1 cellular context compared by ENCODE assay signal in the genomic region with DNA sequence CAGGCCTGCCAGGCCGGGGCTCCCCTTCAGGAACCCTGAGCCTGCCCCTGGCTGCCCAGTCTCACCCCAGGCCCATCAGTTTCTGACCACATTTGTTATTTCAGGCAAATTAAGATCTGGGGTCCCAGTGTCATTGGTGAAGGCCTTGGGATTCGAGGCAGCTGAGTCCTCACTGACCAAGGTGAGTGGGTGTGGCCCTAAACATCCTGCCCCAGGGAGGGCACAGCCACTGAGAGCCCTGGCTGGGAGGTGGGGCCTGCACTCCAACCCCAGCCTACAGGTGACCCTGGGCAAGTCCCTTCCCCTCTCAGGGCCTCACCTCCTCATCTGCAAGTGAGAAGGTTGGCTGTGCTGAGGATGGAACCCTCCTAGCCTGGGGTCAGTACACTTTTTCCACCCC.
TF ChIP-seq lines count a peak whose summit lies in the region.

No MANE protein-coding gene starts in this region.

TF ChIP-seq in H1, 55 proteins besides CTCF, POLR2A, EP300 and RAD21:
- TF ChIP-seq, protein P1, sequence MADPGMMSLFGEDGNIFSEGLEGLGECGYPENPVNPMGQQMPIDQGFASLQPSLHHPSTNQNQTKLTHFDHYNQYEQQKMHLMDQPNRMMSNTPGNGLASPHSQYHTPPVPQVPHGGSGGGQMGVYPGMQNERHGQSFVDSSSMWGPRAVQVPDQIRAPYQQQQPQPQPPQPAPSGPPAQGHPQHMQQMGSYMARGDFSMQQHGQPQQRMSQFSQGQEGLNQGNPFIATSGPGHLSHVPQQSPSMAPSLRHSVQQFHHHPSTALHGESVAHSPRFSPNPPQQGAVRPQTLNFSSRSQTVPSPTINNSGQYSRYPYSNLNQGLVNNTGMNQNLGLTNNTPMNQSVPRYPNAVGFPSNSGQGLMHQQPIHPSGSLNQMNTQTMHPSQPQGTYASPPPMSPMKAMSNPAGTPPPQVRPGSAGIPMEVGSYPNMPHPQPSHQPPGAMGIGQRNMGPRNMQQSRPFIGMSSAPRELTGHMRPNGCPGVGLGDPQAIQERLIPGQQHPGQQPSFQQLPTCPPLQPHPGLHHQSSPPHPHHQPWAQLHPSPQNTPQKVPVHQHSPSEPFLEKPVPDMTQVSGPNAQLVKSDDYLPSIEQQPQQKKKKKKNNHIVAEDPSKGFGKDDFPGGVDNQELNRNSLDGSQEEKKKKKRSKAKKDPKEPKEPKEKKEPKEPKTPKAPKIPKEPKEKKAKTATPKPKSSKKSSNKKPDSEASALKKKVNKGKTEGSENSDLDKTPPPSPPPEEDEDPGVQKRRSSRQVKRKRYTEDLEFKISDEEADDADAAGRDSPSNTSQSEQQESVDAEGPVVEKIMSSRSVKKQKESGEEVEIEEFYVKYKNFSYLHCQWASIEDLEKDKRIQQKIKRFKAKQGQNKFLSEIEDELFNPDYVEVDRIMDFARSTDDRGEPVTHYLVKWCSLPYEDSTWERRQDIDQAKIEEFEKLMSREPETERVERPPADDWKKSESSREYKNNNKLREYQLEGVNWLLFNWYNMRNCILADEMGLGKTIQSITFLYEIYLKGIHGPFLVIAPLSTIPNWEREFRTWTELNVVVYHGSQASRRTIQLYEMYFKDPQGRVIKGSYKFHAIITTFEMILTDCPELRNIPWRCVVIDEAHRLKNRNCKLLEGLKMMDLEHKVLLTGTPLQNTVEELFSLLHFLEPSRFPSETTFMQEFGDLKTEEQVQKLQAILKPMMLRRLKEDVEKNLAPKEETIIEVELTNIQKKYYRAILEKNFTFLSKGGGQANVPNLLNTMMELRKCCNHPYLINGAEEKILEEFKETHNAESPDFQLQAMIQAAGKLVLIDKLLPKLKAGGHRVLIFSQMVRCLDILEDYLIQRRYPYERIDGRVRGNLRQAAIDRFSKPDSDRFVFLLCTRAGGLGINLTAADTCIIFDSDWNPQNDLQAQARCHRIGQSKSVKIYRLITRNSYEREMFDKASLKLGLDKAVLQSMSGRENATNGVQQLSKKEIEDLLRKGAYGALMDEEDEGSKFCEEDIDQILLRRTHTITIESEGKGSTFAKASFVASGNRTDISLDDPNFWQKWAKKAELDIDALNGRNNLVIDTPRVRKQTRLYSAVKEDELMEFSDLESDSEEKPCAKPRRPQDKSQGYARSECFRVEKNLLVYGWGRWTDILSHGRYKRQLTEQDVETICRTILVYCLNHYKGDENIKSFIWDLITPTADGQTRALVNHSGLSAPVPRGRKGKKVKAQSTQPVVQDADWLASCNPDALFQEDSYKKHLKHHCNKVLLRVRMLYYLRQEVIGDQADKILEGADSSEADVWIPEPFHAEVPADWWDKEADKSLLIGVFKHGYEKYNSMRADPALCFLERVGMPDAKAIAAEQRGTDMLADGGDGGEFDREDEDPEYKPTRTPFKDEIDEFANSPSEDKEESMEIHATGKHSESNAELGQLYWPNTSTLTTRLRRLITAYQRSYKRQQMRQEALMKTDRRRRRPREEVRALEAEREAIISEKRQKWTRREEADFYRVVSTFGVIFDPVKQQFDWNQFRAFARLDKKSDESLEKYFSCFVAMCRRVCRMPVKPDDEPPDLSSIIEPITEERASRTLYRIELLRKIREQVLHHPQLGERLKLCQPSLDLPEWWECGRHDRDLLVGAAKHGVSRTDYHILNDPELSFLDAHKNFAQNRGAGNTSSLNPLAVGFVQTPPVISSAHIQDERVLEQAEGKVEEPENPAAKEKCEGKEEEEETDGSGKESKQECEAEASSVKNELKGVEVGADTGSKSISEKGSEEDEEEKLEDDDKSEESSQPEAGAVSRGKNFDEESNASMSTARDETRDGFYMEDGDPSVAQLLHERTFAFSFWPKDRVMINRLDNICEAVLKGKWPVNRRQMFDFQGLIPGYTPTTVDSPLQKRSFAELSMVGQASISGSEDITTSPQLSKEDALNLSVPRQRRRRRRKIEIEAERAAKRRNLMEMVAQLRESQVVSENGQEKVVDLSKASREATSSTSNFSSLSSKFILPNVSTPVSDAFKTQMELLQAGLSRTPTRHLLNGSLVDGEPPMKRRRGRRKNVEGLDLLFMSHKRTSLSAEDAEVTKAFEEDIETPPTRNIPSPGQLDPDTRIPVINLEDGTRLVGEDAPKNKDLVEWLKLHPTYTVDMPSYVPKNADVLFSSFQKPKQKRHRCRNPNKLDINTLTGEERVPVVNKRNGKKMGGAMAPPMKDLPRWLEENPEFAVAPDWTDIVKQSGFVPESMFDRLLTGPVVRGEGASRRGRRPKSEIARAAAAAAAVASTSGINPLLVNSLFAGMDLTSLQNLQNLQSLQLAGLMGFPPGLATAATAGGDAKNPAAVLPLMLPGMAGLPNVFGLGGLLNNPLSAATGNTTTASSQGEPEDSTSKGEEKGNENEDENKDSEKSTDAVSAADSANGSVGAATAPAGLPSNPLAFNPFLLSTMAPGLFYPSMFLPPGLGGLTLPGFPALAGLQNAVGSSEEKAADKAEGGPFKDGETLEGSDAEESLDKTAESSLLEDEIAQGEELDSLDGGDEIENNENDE (IDR thresholded peaks at IDR 0.05; ENCODE audit: insufficient replicate concordance, low read length) = no peak
- TF ChIP-seq TAF1 (IDR thresholded peaks at IDR 0.05; ENCODE audit: low read depth, low read length) (no peak), POU5F1 (IDR thresholded peaks at IDR 0.05; ENCODE audit: low read depth, low read length) (no peak), TAF7 (optimal IDR thresholded peaks at IDR 0.05; ENCODE audit: borderline replicate concordance, low read depth, low read length) (no peak), SAP30 (IDR thresholded peaks at IDR 0.05; ENCODE audit: insufficient read depth, insufficient replicate concordance, low read length) (no peak), CEBPB (IDR thresholded peaks at IDR 0.05; ENCODE audit: low read depth, low read length) (no peak), GTF2F1 (IDR thresholded peaks at IDR 0.05; ENCODE audit: borderline replicate concordance, low read depth, low read length) (no peak), TCF12 (IDR thresholded peaks at IDR 0.05; ENCODE audit: low read depth, low read length) (no peak)
- TF ChIP-seq, protein P2, sequence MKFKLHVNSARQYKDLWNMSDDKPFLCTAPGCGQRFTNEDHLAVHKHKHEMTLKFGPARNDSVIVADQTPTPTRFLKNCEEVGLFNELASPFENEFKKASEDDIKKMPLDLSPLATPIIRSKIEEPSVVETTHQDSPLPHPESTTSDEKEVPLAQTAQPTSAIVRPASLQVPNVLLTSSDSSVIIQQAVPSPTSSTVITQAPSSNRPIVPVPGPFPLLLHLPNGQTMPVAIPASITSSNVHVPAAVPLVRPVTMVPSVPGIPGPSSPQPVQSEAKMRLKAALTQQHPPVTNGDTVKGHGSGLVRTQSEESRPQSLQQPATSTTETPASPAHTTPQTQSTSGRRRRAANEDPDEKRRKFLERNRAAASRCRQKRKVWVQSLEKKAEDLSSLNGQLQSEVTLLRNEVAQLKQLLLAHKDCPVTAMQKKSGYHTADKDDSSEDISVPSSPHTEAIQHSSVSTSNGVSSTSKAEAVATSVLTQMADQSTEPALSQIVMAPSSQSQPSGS (IDR thresholded peaks at IDR 0.05; ENCODE audit: low read length) = no peak
